Comparison of ENCODE assay signal across 29 cellular contexts in the genomic region with DNA sequence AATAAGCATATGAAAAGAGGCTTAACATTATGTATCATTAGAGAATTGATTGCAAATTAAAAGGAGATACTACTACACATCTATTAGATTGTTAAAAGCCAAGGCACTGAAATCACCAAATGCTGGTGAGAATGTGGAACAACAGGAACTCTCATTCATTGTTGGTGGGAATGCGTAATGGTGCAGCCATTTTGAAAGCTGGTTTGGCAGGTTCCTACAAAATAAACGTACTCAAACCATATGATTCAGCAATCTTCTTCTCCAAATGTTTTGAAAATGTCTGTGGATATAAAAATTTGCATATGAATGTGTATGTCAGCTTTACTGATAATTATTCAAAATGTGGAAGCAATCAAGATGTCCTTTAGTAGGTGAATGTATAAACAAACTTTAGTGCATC.
A peak's percentile ranks its signal among the peaks of the same experiment; 100 is the strongest.
DNase-seq lines count a peak whose midpoint lies in the region; ATAC-seq and TF ChIP-seq lines count a peak whose summit lies in the region.
"Had no signal": no experiment of that assay in that cellular context is flagged by ENCODE, and none has a peak within 500 bp of the region (broad histone marks: within the 10 kb centered on the region; RNA-seq: fewer than 3 reads in every experiment).

No MANE protein-coding gene starts in this region.

- H3K27me3 Mint-ChIP-seq in type B pancreatic cell: peaks cover 11% of the 10 kb centered on the region

- H3K9me3 ChIP-seq in PC-3 (ENCODE audit: low read length) (no peaks in the 10 kb centered on the region; the same call in 1 of the 2 replicates), esophagus squamous epithelium (peaks cover 0 to 23% (median 0%) of the 10 kb centered on the region in 3 donors)
- H3K9me3 ChIP-seq: HAP-1 had no signal

- H3K79me2 ChIP-seq in PC-3 (ENCODE audit: low read length): no peaks in the 10 kb centered on the region

- no peaks in the 10 kb centered on the region for H3K4me1 Mint-ChIP-seq in type B pancreatic cell (ENCODE audit: unreplicated experiment)
- H3K4me1 Mint-ChIP-seq: CD4-positive, alpha-beta memory T cell; IgD-negative memory B cell had no signal

- H3K27ac ChIP-seq in PC-3 (ENCODE audit: low read length) (no peak overlapping the region), esophagus squamous epithelium (no peak overlapping the region)
- H3K27ac ChIP-seq: GM23248, HL-60, KMS-11, RWPE1 had no signal

- H4K20me1 ChIP-seq in PC-3 (ENCODE audit: low read length): no peaks in the 10 kb centered on the region

- CTCF ChIA-PET in PC-3 (lab: Charles Lee): no interaction called here

- peak; percentile 33 for DNase-seq in LNCaP clone FGC (ENCODE audit: low read depth)
- peak; percentile 38 for DNase-seq in PC-3
- peak; percentile 88 for DNase-seq in epithelial cell of esophagus (ENCODE audit: low read depth)
- DNase-seq in type B pancreatic cell (ENCODE audit: extremely low spot score, unreplicated experiment): no peak
- DNase-seq in mesenteric fat pad (ENCODE audit: low spot score): no peak
- no peak for DNase-seq in putamen (ENCODE audit: low spot score)
- no peak for DNase-seq in esophagus squamous epithelium (lab: John Stamatoyannopoulos, UW)
- DNase-seq: C1 segment of cervical spinal cord; CD4-positive, alpha-beta memory T cell; COR-L47; DMS79; EL; GDM1; GM23248; HFFc6; NCI-H1092; NCI-H1417 treated with DMSO at 0.1 percent for 48 hours; NCI-H1694 treated with DMSO at 0.1 percent for 48 hours; NCI-H2081; NCI-H524; NCI-H82; SHP77 had no signal

- BruUV-seq in PC-3 (replicated peaks; lab: Mats Ljungman, UMichigan): no TSS peak

- TF ChIP-seq CTCF in LNCaP clone FGC (IDR thresholded peaks at IDR 0.05; ENCODE audit: control insufficient read depth, extremely low read depth, insufficient read depth) (no peak), PC-3 (conservative IDR thresholded peaks at IDR 0.05; ENCODE audit: low read depth, low read length) (no peak), epithelial cell of esophagus (IDR thresholded peaks at IDR 0.05; ENCODE audit: insufficient read depth, low read depth, low read length, missing control alignments) (no peak), type B pancreatic cell (conservative IDR thresholded peaks at IDR 0.05) (no peak), esophagus squamous epithelium (IDR thresholded peaks at IDR 0.05) (no peak)

- no peaks in the 10 kb centered on the region for H3K4me1 ChIP-seq in PC-3 (ENCODE audit: insufficient read depth, low read length)
- H3K4me1 ChIP-seq in esophagus squamous epithelium: no peaks in the 10 kb centered on the region
- H3K4me1 ChIP-seq: HAP-1 had no signal

- no peaks in the 10 kb centered on the region for H3K36me3 Mint-ChIP-seq in type B pancreatic cell
- H3K36me3 Mint-ChIP-seq: IgD-negative memory B cell had no signal

- peaks cover 24% of the 10 kb centered on the region for H3K9me3 Mint-ChIP-seq in type B pancreatic cell

- no peak overlapping the region for H2AFZ ChIP-seq in PC-3 (ENCODE audit: low read length)
- H2AFZ ChIP-seq: GM23248 had no signal

- no peaks in the 10 kb centered on the region for H3F3A ChIP-seq in PC-3 (ENCODE audit: low read length, unreplicated experiment)

- no peak for TF ChIP-seq POLR2A in esophagus squamous epithelium (IDR thresholded peaks at IDR 0.05)

- no peak for ATAC-seq in PC-3
- ATAC-seq: GM12878, Panc1 had no signal

- WGBS in esophagus squamous epithelium, 2 donors: 44 to 59% methylated on average over 2 of the region's 2 CpGs

- no peak overlapping the region for H3K4me3 Mint-ChIP-seq in type B pancreatic cell
- H3K4me3 Mint-ChIP-seq: CD4-positive, alpha-beta memory T cell; HFFc6; IgD-negative memory B cell had no signal

- no peak overlapping the region for H3K4me2 ChIP-seq in PC-3 (ENCODE audit: low read length)
- H3K4me2 ChIP-seq: KMS-11 had no signal

- H3K4me3 ChIP-seq in LNCaP clone FGC (ENCODE audit: low read depth, low read length) (no peak overlapping the region), PC-3 (ENCODE audit: low read length) (no peak overlapping the region), epithelial cell of esophagus (ENCODE audit: low read length) (no peak overlapping the region), esophagus squamous epithelium (no peak overlapping the region)
- H3K4me3 ChIP-seq: GM12878, GM23248, HAP-1 had no signal

- peaks cover 15% of the 10 kb centered on the region; the same call in 1 of the 2 replicates for H3K27me3 ChIP-seq in PC-3 (ENCODE audit: low read length)
- H3K27me3 ChIP-seq in esophagus squamous epithelium: no peaks in the 10 kb centered on the region

- H3K9me2 ChIP-seq in PC-3 (replicated peaks; ENCODE audit: low read length): no peaks in the 10 kb centered on the region

- no peak overlapping the region for H3K9ac ChIP-seq in PC-3 (ENCODE audit: low read length)
- H3K9ac ChIP-seq: GM23248, KMS-11 had no signal

- intact Hi-C loops in PC-3 (cut with micrococcal nuclease): no loop called here
- intact Hi-C loops in esophagus squamous epithelium (cut with DNase I): no loop called here

- peak overlapping the region; percentile 75 for H3K27ac Mint-ChIP-seq in type B pancreatic cell
- H3K27ac Mint-ChIP-seq: CD4-positive, alpha-beta memory T cell; HFFc6; IgD-negative memory B cell had no signal

- POLR2A ChIA-PET in PC-3 (lab: Charles Lee; ENCODE audit: unreplicated experiment): no interaction called here

- H3K36me3 ChIP-seq in PC-3 (ENCODE audit: low read depth, low read length) (no peaks in the 10 kb centered on the region), esophagus squamous epithelium (no peaks in the 10 kb centered on the region)
- H3K36me3 ChIP-seq: HAP-1 had no signal

Comparison
In these comparisons a context has a peak if more than half of its experiments do, and no peak if none do; other contexts are left out.
1. DNase-seq: peak in LNCaP clone FGC (single experiment), PC-3 (single experiment) and epithelial cell of esophagus (single experiment); none in type B pancreatic cell (single experiment), mesenteric fat pad (single experiment), putamen (single experiment) and esophagus squamous epithelium (single experiment).